Comparison of ENCODE assay signal across 24 cellular contexts in the genomic region with DNA sequence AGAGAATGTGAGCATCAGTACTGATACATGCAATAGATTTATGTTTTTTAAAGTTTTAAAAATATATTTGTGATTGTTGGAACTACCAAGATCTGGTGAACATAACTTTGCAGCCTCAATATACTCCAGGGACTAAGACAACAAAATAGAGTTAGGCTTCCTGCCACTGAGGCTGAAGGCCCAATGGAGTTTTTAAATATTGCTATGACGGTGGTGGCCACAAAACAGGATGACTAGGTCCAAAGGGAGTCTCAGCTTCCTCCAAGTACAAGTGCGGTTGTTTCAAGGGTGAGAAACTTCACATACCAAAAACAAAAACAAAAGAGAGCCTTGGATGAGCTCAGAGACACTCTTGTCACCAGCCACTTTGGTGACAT.
DNase-seq lines count a peak whose midpoint lies in the region; ATAC-seq and TF ChIP-seq lines count a peak whose summit lies in the region.
"Had no signal": no experiment of that assay in that cellular context is flagged by ENCODE, and none has a peak within 500 bp of the region (broad histone marks: within the 10 kb centered on the region; RNA-seq: fewer than 3 reads in every experiment).

No MANE protein-coding gene starts in this region.

- no peak for TF ChIP-seq EP300 in suprapubic skin (IDR thresholded peaks at IDR 0.05)

- no peak for TF ChIP-seq POLR2A in adrenal gland (IDR thresholded peaks at IDR 0.05)
- TF ChIP-seq POLR2A in suprapubic skin (IDR thresholded peaks at IDR 0.05), result no peak

- no peak overlapping the region for H3K23ac ChIP-seq in mesenchymal stem cell (ENCODE audit: low read length in 2 of 2)

- 51 to 75% (median 61%) methylated on average over 2 of the region's 2 CpGs for WGBS in adrenal gland, 4 donors
- 94% methylated on average over 2 of the region's 2 CpGs for WGBS in mesenchymal stem cell
- WGBS in suprapubic skin, result 47% methylated on average over 2 of the region's 2 CpGs

- H4K20me1 ChIP-seq in BLaER1 treated with 17β-estradiol and CSF1 and Interleukin-3, amounts not matched to agents 10 nM and 100 nM, result no peaks in the 10 kb centered on the region; a peak in 1 of 22 replicates

- H3K4me2 ChIP-seq in BLaER1 treated with 17β-estradiol and CSF1 and Interleukin-3, amounts not matched to agents 10 nM and 100 nM, result peak overlapping the region; percentile 12 to 89 (median 82)
- H3K4me2 ChIP-seq in mesenchymal stem cell (ENCODE audit: low read length, poor library complexity, severe bottlenecking), result no peak overlapping the region

- H3K9ac ChIP-seq in BLaER1 treated with 17β-estradiol and CSF1 and Interleukin-3, amounts not matched to agents 10 nM and 100 nM, result no peak overlapping the region
- peak overlapping the region; percentile 63 for H3K9ac ChIP-seq in mesenchymal stem cell (ENCODE audit: low read length)

- no peaks in the 10 kb centered on the region for H3K9me3 ChIP-seq in BLaER1 treated with 17β-estradiol and CSF1 and Interleukin-3, amounts not matched to agents 10 nM and 100 nM (replicated peaks in 1 of 11)
- H3K9me3 ChIP-seq in adrenal gland (replicated peaks in 1 of 3), result no peaks in the 10 kb centered on the region
- no peaks in the 10 kb centered on the region for H3K9me3 ChIP-seq in mesenchymal stem cell (ENCODE audit: control insufficient read depth, low read length)
- no peaks in the 10 kb centered on the region for H3K9me3 ChIP-seq in suprapubic skin

- H3K27ac ChIP-seq in BLaER1 treated with 17β-estradiol and CSF1 and Interleukin-3, amounts not matched to agents 10 nM and 100 nM, result peak overlapping the region in 7 of 11 experiments; percentile 24 to 54 (median 44); a peak in 8 of 22 replicates
- H3K27ac ChIP-seq in adrenal gland (peak overlapping the region in 4 of 5 donors; percentile 61 to 78 (median 66)), mesenchymal stem cell (ENCODE audit: low read length, poor library complexity, severe bottlenecking) (no peak overlapping the region), suprapubic skin (peak overlapping the region; percentile 26)
- H3K27ac ChIP-seq: C4-2B had no signal

- no peak overlapping the region for H2BK15ac ChIP-seq in mesenchymal stem cell (ENCODE audit: low read depth, poor library complexity, severe bottlenecking)

- no peak overlapping the region for H2BK5ac ChIP-seq in mesenchymal stem cell (ENCODE audit: low read depth, low read length, poor library complexity, severe bottlenecking)

- ATAC-seq in HG03045 (IDR thresholded peaks at IDR 0.05; ENCODE audit: unreplicated experiment), result no peak
- ATAC-seq in HG03159 (IDR thresholded peaks at IDR 0.05; ENCODE audit: unreplicated experiment), result no peak
- ATAC-seq: activated naive CD8-positive, alpha-beta T cell treated with anti-CD3 and anti-CD28 coated beads, Interleukin-2, amount 50 U/mL, for 24 hours; activated T-cell treated with anti-CD3 and anti-CD28 coated beads, Interleukin-2, amount 50 U/mL, for 72 hours; esophagus mucosa; Panc1 had no signal

- H2BK120ac ChIP-seq in mesenchymal stem cell (ENCODE audit: low read depth, low read length), result no peak overlapping the region

- no peak overlapping the region; a peak in 1 of 20 replicates for H3K4me3 ChIP-seq in BLaER1 treated with 17β-estradiol and CSF1 and Interleukin-3, amounts not matched to agents 10 nM and 100 nM
- H3K4me3 ChIP-seq in adrenal gland, result no peak overlapping the region
- peak overlapping the region in 1 of 2 experiments; percentile 54 for H3K4me3 ChIP-seq in mesenchymal stem cell (ENCODE audit: insufficient read depth in 1 of 2, low read depth in 1 of 2, low read length in 2 of 2)
- H3K4me3 ChIP-seq in suprapubic skin, result no peak overlapping the region

- H3K27me3 ChIP-seq in BLaER1 treated with 17β-estradiol and CSF1 and Interleukin-3, amounts not matched to agents 10 nM and 100 nM, result no peaks in the 10 kb centered on the region; a peak in 1 of 22 replicates
- H3K27me3 ChIP-seq in adrenal gland (no peaks in the 10 kb centered on the region), mesenchymal stem cell (ENCODE audit: control insufficient read depth in 1 of 2, insufficient read depth in 1 of 2, low read length in 2 of 2) (no peaks in the 10 kb centered on the region), suprapubic skin (no peaks in the 10 kb centered on the region)

- no peak overlapping the region for H4K8ac ChIP-seq in mesenchymal stem cell (ENCODE audit: low read length)

- no peaks in the 10 kb centered on the region for H3K79me1 ChIP-seq in mesenchymal stem cell (replicated peaks; ENCODE audit: low read length, poor library complexity, severe bottlenecking)

- H2BK12ac ChIP-seq in mesenchymal stem cell (ENCODE audit: low read length in 2 of 2), result no peak overlapping the region

- no peak overlapping the region for H2AFZ ChIP-seq in mesenchymal stem cell (ENCODE audit: low read depth, low read length)

- no peak overlapping the region for H3K4ac ChIP-seq in mesenchymal stem cell (ENCODE audit: low read depth in 1 of 2, low read length in 2 of 2)

- no peak for TF ChIP-seq CTCF in adrenal gland (IDR thresholded peaks at IDR 0.05)
- no peak for TF ChIP-seq CTCF in suprapubic skin (IDR thresholded peaks at IDR 0.05)

- DNase-seq in adrenal gland (no peak), mesenchymal stem cell (no peak), suprapubic skin (ENCODE audit: low spot score in 2 of 2) (no peak), NCI-H146 treated with DMSO at 0.1 percent for 48 hours (lab: John Stamatoyannopoulos, UW; ENCODE audit: unreplicated experiment) (no peak)
- DNase-seq: activated CD4-positive, alpha-beta memory T cell treated with anti-CD3 and anti-CD28 coated beads for 36 hours; activated CD4-positive, alpha-beta T cell treated with anti-CD3 and anti-CD28 coated beads for 1 hour; activated naive CD8-positive, alpha-beta T cell treated with anti-CD3 and anti-CD28 coated beads, Interleukin-2, amount 50 U/mL, for 24 hours; activated T-cell treated with anti-CD3 and anti-CD28 coated beads, Interleukin-2, amount 50 U/mL, for 72 hours; dermis blood vessel endothelial cell; endodermal cell; islet precursor cell; naive B cell; NCI-H1048; NCI-H1694; NCI-H748 treated with DMSO at 0.1 percent for 48 hours; SHP77 treated with DMSO at 0.1 percent for 48 hours; stimulated activated CD4-positive, alpha-beta T cell treated with anti-CD3 and anti-CD28 coated beads, Interleukin-1b, Interleukin-23, amount 100 ng/mL, for 48 hours; stimulated activated naive CD4-positive, alpha-beta T cell treated with Interleukin-2 at 50 U/mL for 16 hours had no signal

- H3K36me3 ChIP-seq in BLaER1 treated with 17β-estradiol and CSF1 and Interleukin-3, amounts not matched to agents 10 nM and 100 nM, result no peaks in the 10 kb centered on the region
- no peaks in the 10 kb centered on the region for H3K36me3 ChIP-seq in adrenal gland (replicated peaks in 1 of 2)
- no peaks in the 10 kb centered on the region for H3K36me3 ChIP-seq in mesenchymal stem cell (ENCODE audit: control insufficient read depth in 1 of 2, insufficient read depth in 2 of 2, low read depth in 1 of 2, low read length in 2 of 2)
- no peaks in the 10 kb centered on the region for H3K36me3 ChIP-seq in suprapubic skin

- peaks cover 12 to 40% (median 29%) of the 10 kb centered on the region in 10 experiments for H3K4me1 ChIP-seq in BLaER1 treated with 17β-estradiol and CSF1 and Interleukin-3, amounts not matched to agents 10 nM and 100 nM
- peaks cover 18 to 20% of the 10 kb centered on the region in 2 donors for H3K4me1 ChIP-seq in adrenal gland (replicated peaks in 1 of 2)
- no peaks in the 10 kb centered on the region for H3K4me1 ChIP-seq in mesenchymal stem cell (ENCODE audit: control insufficient read depth, insufficient read depth, low read depth, low read length)
- H3K4me1 ChIP-seq in suprapubic skin, result peaks cover 3% of the 10 kb centered on the region

- no peak overlapping the region for H3K18ac ChIP-seq in mesenchymal stem cell (ENCODE audit: low read depth in 1 of 2, low read length in 2 of 2)

- intact Hi-C loops in adrenal gland (cut with DNase I), result loop anchor here in 1 of 2 donors (10.0 kb wide), 3 partner anchors 70 to 200 kb away; a partner anchor contains a TSS

- no peak overlapping the region for H4K91ac ChIP-seq in mesenchymal stem cell (ENCODE audit: low read length)

- no peak overlapping the region for H3K14ac ChIP-seq in mesenchymal stem cell (ENCODE audit: low read length in 2 of 2)

- H2AK5ac ChIP-seq in mesenchymal stem cell (ENCODE audit: low read length, severe bottlenecking), result no peak overlapping the region
